Comparison of ENCODE assay signal across 1 cellular context in the genomic region with DNA sequence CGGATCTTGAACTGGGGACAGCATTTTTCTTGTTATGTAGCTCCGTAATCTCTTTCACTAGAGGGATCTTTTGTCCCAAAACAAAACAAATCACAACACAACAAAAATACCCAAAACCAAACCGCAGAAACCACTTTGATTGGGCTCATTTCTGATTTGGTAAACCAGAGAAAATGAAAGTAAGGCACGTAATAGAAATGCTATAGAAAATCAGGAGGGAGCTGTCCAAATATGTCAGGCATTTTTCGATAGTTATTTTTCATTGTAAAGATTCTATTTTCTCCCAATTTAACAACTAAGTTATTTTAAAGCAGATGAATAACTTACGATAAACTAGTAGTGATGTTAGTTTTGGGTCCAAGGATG.
TF ChIP-seq lines count a peak whose summit lies in the region.

No MANE protein-coding gene starts in this region.

TF ChIP-seq in HEK293, 187 proteins besides CTCF, POLR2A, EP300 and RAD21 (continued from another document):
- TF ChIP-seq, protein P1, sequence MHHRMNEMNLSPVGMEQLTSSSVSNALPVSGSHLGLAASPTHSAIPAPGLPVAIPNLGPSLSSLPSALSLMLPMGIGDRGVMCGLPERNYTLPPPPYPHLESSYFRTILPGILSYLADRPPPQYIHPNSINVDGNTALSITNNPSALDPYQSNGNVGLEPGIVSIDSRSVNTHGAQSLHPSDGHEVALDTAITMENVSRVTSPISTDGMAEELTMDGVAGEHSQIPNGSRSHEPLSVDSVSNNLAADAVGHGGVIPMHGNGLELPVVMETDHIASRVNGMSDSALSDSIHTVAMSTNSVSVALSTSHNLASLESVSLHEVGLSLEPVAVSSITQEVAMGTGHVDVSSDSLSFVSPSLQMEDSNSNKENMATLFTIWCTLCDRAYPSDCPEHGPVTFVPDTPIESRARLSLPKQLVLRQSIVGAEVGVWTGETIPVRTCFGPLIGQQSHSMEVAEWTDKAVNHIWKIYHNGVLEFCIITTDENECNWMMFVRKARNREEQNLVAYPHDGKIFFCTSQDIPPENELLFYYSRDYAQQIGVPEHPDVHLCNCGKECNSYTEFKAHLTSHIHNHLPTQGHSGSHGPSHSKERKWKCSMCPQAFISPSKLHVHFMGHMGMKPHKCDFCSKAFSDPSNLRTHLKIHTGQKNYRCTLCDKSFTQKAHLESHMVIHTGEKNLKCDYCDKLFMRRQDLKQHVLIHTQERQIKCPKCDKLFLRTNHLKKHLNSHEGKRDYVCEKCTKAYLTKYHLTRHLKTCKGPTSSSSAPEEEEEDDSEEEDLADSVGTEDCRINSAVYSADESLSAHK (tag by site-specific recombination; IDR thresholded peaks at IDR 0.05): no peak
- TF ChIP-seq ZNF596 (tag by site-specific recombination; IDR thresholded peaks at IDR 0.05) (no peak), ZNF623 (tag by site-specific recombination; IDR thresholded peaks at IDR 0.05) (no peak), ZNF707 (tag by site-specific recombination; IDR thresholded peaks at IDR 0.05) (no peak), ZNF10 (tag by site-specific recombination; IDR thresholded peaks at IDR 0.05) (no peak), ZNF394 (tag by site-specific recombination; IDR thresholded peaks at IDR 0.05; ENCODE audit: borderline replicate concordance) (no peak)
- TF ChIP-seq, protein P2, sequence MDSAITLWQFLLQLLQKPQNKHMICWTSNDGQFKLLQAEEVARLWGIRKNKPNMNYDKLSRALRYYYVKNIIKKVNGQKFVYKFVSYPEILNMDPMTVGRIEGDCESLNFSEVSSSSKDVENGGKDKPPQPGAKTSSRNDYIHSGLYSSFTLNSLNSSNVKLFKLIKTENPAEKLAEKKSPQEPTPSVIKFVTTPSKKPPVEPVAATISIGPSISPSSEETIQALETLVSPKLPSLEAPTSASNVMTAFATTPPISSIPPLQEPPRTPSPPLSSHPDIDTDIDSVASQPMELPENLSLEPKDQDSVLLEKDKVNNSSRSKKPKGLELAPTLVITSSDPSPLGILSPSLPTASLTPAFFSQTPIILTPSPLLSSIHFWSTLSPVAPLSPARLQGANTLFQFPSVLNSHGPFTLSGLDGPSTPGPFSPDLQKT (IDR thresholded peaks at IDR 0.05; ENCODE audit: borderline replicate concordance, low read depth, low read length): no peak
- TF ChIP-seq, protein P3, sequence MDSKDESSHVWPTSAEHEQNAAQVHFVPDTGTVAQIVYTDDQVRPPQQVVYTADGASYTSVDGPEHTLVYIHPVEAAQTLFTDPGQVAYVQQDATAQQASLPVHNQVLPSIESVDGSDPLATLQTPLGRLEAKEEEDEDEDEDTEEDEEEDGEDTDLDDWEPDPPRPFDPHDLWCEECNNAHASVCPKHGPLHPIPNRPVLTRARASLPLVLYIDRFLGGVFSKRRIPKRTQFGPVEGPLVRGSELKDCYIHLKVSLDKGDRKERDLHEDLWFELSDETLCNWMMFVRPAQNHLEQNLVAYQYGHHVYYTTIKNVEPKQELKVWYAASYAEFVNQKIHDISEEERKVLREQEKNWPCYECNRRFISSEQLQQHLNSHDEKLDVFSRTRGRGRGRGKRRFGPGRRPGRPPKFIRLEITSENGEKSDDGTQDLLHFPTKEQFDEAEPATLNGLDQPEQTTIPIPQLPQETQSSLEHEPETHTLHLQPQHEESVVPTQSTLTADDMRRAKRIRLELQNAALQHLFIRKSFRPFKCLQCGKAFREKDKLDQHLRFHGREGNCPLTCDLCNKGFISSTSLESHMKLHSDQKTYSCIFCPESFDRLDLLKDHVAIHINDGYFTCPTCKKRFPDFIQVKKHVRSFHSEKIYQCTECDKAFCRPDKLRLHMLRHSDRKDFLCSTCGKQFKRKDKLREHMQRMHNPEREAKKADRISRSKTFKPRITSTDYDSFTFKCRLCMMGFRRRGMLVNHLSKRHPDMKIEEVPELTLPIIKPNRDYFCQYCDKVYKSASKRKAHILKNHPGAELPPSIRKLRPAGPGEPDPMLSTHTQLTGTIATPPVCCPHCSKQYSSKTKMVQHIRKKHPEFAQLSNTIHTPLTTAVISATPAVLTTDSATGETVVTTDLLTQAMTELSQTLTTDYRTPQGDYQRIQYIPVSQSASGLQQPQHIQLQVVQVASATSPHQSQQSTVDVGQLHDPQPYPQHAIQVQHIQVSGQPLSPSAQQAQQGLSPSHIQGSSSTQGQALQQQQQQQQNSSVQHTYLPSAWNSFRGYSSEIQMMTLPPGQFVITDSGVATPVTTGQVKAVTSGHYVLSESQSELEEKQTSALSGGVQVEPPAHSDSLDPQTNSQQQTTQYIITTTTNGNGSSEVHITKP (tag by site-specific recombination; IDR thresholded peaks at IDR 0.05): no peak
